17 cellular contexts compared by ENCODE assay signal in genomic region chr4:100208459-100208858, GRCh38. TPM values are rescaled to one million over a fixed set of nuclear protein-coding genes. Genes with fewer than 3 reads are reported as not detected.
DNase-seq lines count a peak whose midpoint lies in the region; ATAC-seq and TF ChIP-seq lines count a peak whose summit lies in the region.
"Had no signal": no experiment of that assay in that cellular context is flagged by ENCODE, and none has a peak within 500 bp of the region (broad histone marks: within the 10 kb centered on the region; RNA-seq: fewer than 3 reads in every experiment).

No MANE protein-coding gene starts in this region.

- no peaks in the 10 kb centered on the region for H3K79me1 ChIP-seq in mesendoderm (ENCODE audit: low read length)

- H3K79me2 ChIP-seq in DND-41 (ENCODE audit: insufficient read depth, low read length) (no peaks in the 10 kb centered on the region), mesendoderm (ENCODE audit: control insufficient read depth, insufficient read depth, low read length) (no peaks in the 10 kb centered on the region)

- H3K27me3 ChIP-seq in DND-41 (ENCODE audit: insufficient read depth, low read length, poor library complexity) (no peaks in the 10 kb centered on the region), mesendoderm (ENCODE audit: insufficient read depth, low read length, poor library complexity) (no peaks in the 10 kb centered on the region), uterus (no peaks in the 10 kb centered on the region)

- no peak overlapping the region for H4K8ac ChIP-seq in mesendoderm (ENCODE audit: low read depth, low read length)

- H2AFZ ChIP-seq in DND-41 (ENCODE audit: low read depth, low read length), result no peak overlapping the region

- no peak overlapping the region for H2BK120ac ChIP-seq in mesendoderm (ENCODE audit: low read depth, low read length)

- H3K56ac ChIP-seq in mesendoderm (ENCODE audit: low read length), result no peak overlapping the region

- H3K36me3 ChIP-seq in DND-41 (ENCODE audit: insufficient read depth, low read length) (no peaks in the 10 kb centered on the region), mesendoderm (ENCODE audit: control insufficient read depth, insufficient read depth, low read length) (no peaks in the 10 kb centered on the region), uterus (no peaks in the 10 kb centered on the region)

- peaks cover 12% of the 10 kb centered on the region for H3K4me1 ChIP-seq in DND-41 (ENCODE audit: insufficient read depth, low read length)
- no peaks in the 10 kb centered on the region for H3K4me1 ChIP-seq in mesendoderm (ENCODE audit: control insufficient read depth, low read depth, low read length)
- H3K4me1 ChIP-seq in uterus, result no peaks in the 10 kb centered on the region

- no peak overlapping the region for H4K5ac ChIP-seq in mesendoderm (ENCODE audit: low read length)

- H3K4me3 Mint-ChIP-seq in activated CD4-positive, alpha-beta T cell treated with anti-CD3 and anti-CD28 coated beads for 36 hours, result no peak overlapping the region
- H3K4me3 Mint-ChIP-seq: effector memory CD8-positive, alpha-beta T cell; naive B cell; stimulated activated memory B cell treated with anti-CD40 and anti-IgM and Interleukin-4, amounts not matched to agents 10 μg/mL and 1 μg/mL and 100 μg/mL, for 72 hours had no signal

- intact Hi-C loops in activated CD4-positive, alpha-beta T cell treated with anti-CD3 and anti-CD28 coated beads for 36 hours (cut with DNase I, micrococcal nuclease), result no loop called here
- intact Hi-C loops in uterus (cut with DNase I; ENCODE audit: low total_unique reads), result no loop called here

- no peak overlapping the region for H2BK15ac ChIP-seq in mesendoderm (replicated peaks; ENCODE audit: low read depth)

- WGBS in mesendoderm (ENCODE audit: extremely low coverage, insufficient coverage, low lambda C conversion rate), result no CpG with 5 or more reads among the region's 3 CpGs

- H2BK5ac ChIP-seq in mesendoderm (ENCODE audit: low read length), result no peak overlapping the region

- H3K4me3 ChIP-seq in DND-41 (ENCODE audit: low read depth in 1 of 2, low read length in 2 of 2) (no peak overlapping the region), cardiac fibroblast (replicated peaks in 1 of 2; ENCODE audit: low read depth in 2 of 2, low read length in 2 of 2) (no peak overlapping the region), mesendoderm (ENCODE audit: low read length) (no peak overlapping the region), uterus (no peak overlapping the region)

- no peaks in the 10 kb centered on the region for H3K9me3 ChIP-seq in DND-41 (ENCODE audit: insufficient read depth, low read length, severe bottlenecking)
- H3K9me3 ChIP-seq in uterus, result no peaks in the 10 kb centered on the region

- peaks cover 3% of the 10 kb centered on the region for H3K4me1 Mint-ChIP-seq in activated CD4-positive, alpha-beta T cell treated with anti-CD3 and anti-CD28 coated beads for 36 hours

- no peaks in the 10 kb centered on the region for H3K36me3 Mint-ChIP-seq in activated CD4-positive, alpha-beta T cell treated with anti-CD3 and anti-CD28 coated beads for 36 hours (ENCODE audit: low read depth)
- H3K36me3 Mint-ChIP-seq: naive B cell; stimulated activated memory B cell treated with anti-CD40 and anti-IgM and Interleukin-4, amounts not matched to agents 10 μg/mL and 1 μg/mL and 100 μg/mL, for 72 hours had no signal

- no peak overlapping the region for H3K27ac Mint-ChIP-seq in activated CD4-positive, alpha-beta T cell treated with anti-CD3 and anti-CD28 coated beads for 36 hours
- H3K27ac Mint-ChIP-seq: effector memory CD8-positive, alpha-beta T cell; naive B cell; stimulated activated memory B cell treated with anti-CD40 and anti-IgM and Interleukin-4, amounts not matched to agents 10 μg/mL and 1 μg/mL and 100 μg/mL, for 72 hours had no signal

- H4K20me1 ChIP-seq in DND-41 (ENCODE audit: insufficient read depth, low read length), result no peaks in the 10 kb centered on the region

- CTCF ChIA-PET in activated CD4-positive, alpha-beta T cell treated with anti-CD3 and anti-CD28 coated beads for 36 hours (lab: Charles Lee), result no interaction called here

- no peak for DNase-seq in DND-41
- peak; percentile 21 to 55 for DNase-seq in cardiac fibroblast (ENCODE audit: low read depth in 2 of 2)
- DNase-seq in NCI-H2081 (lab: John Stamatoyannopoulos, UW), result no peak
- DNase-seq in mesendoderm, result no peak
- DNase-seq in activated CD4-positive, alpha-beta T cell treated with anti-CD3 and anti-CD28 coated beads for 36 hours, result no peak
- no peak for DNase-seq in uterus
- DNase-seq: effector memory CD8-positive, alpha-beta T cell; glutamatergic neuron; KBM-7; left cardiac atrium; naive B cell; NCI-H187 treated with DMSO at 0.1 percent for 48 hours; SIG-M5; stimulated activated CD4-positive, alpha-beta T cell treated with anti-CD3 and anti-CD28 coated beads, Interleukin-4, amount 100 ng/mL, for 1 hour had no signal

- H2AK5ac ChIP-seq in mesendoderm (ENCODE audit: low read length), result no peak overlapping the region

- H3K4ac ChIP-seq in mesendoderm (ENCODE audit: low read depth, low read length), result no peak overlapping the region

- POLR2A ChIA-PET in activated CD4-positive, alpha-beta T cell treated with anti-CD3 and anti-CD28 coated beads for 36 hours (lab: Charles Lee), result interaction anchor here (0.5 kb wide), 1 partner anchor 282 kb away, joined by 4 read pairs; no protein-coding TSS in a partner anchor

- H3K27me3 Mint-ChIP-seq in activated CD4-positive, alpha-beta T cell treated with anti-CD3 and anti-CD28 coated beads for 36 hours, result peaks cover 13% of the 10 kb centered on the region

- no peak for TF ChIP-seq CTCF in DND-41 (IDR thresholded peaks at IDR 0.05; ENCODE audit: borderline replicate concordance, extremely low read depth, low read length, poor library complexity, severe bottlenecking)
- no peak for TF ChIP-seq CTCF in cardiac fibroblast (IDR thresholded peaks at IDR 0.05; ENCODE audit: low read depth, low read length)
- no peak for TF ChIP-seq CTCF in uterus (IDR thresholded peaks at IDR 0.05)

- no peak overlapping the region for H3K4me2 ChIP-seq in DND-41 (ENCODE audit: insufficient read depth, low read length)
- H3K4me2 ChIP-seq in mesendoderm (ENCODE audit: low read length), result no peak overlapping the region

- TF ChIP-seq POLR2A in uterus (IDR thresholded peaks at IDR 0.05), result no peak

- H3K9me3 Mint-ChIP-seq in activated CD4-positive, alpha-beta T cell treated with anti-CD3 and anti-CD28 coated beads for 36 hours (ENCODE audit: low read depth), result no peaks in the 10 kb centered on the region
- H3K9me3 Mint-ChIP-seq: naive B cell; stimulated activated memory B cell treated with anti-CD40 and anti-IgM and Interleukin-4, amounts not matched to agents 10 μg/mL and 1 μg/mL and 100 μg/mL, for 72 hours had no signal

- 0 out of 3 replicates have a peak, but pooled peaks have one; percentile 8 for ATAC-seq in DND-41 (ENCODE audit: insufficient read depth, low read depth)
- ATAC-seq in GM19438 (IDR thresholded peaks at IDR 0.05; ENCODE audit: low read depth, unreplicated experiment), result peak; percentile 3
- ATAC-seq in HG03066 (IDR thresholded peaks at IDR 0.05; ENCODE audit: low read depth, unreplicated experiment), result peak; percentile 6
- no peak for ATAC-seq in activated CD4-positive, alpha-beta T cell treated with anti-CD3 and anti-CD28 coated beads for 36 hours
- ATAC-seq: left cardiac atrium had no signal

- H3K27ac ChIP-seq in DND-41 (ENCODE audit: low read length), result no peak overlapping the region
- no peak overlapping the region for H3K27ac ChIP-seq in mesendoderm (ENCODE audit: low read depth, low read length)
- H3K27ac ChIP-seq in uterus, result no peak overlapping the region

- H3K23ac ChIP-seq in mesendoderm (ENCODE audit: low read length), result no peak overlapping the region

- H3K9ac ChIP-seq in DND-41 (ENCODE audit: low read depth, low read length) (no peak overlapping the region), mesendoderm (ENCODE audit: low read length) (no peak overlapping the region)

- no peak overlapping the region for H3K18ac ChIP-seq in mesendoderm (ENCODE audit: low read length)

RNA-seq across cellular contexts. Expression of gene DDIT4L, which starts 18.2 kb away (rescaled TPM):
- polyA plus RNA-seq in mesendoderm (2013, experiment 1 of 2), result 1.00 TPM
- polyA plus RNA-seq in mesendoderm (2013, experiment 2 of 2), result 1.2 TPM
- total RNA-seq in activated CD4-positive, alpha-beta T cell treated with anti-CD3 and anti-CD28 coated beads for 36 hours, result under 1 TPM; 0.60 to 0.75 TPM
- 10 to 100 TPM in 1 of 4 donors, 1 to 10 TPM in 2, not detected in 1; 1.4 to 10.2 (median 2.1) TPM for total RNA-seq in uterus

Comparison
In these comparisons a context has a peak if more than half of its experiments do, and no peak if none do; other contexts are left out.
1. DNase-seq: peak in cardiac fibroblast (2 of 2); none in DND-41 (single experiment), NCI-H2081 (0 of 2), mesendoderm (single experiment), activated CD4-positive, alpha-beta T cell treated with anti-CD3 and anti-CD28 coated beads for 36 hours (single experiment) and uterus (0 of 2).